Comparison of ENCODE assay signal across 1 cellular context in genomic region chr19:19203012-19203856, GRCh38.
TF ChIP-seq lines count a peak whose summit lies in the region.

TSS of gene NR2C2AP (minus strand) at chr19:19203414. CDS start at chr19:19203060, 354 bp downstream.

TF ChIP-seq in H1, 55 proteins besides CTCF, POLR2A, EP300 and RAD21:
- TF ChIP-seq RXRA (IDR thresholded peaks at IDR 0.05; ENCODE audit: insufficient read depth, low read depth, low read length): no peak
- TF ChIP-seq MAX (IDR thresholded peaks at IDR 0.05): peak; percentile 35
- TF ChIP-seq SAP30 (IDR thresholded peaks at IDR 0.05; ENCODE audit: insufficient read depth, insufficient replicate concordance, low read length): no peak
- TF ChIP-seq ASH2L (IDR thresholded peaks at IDR 0.05; ENCODE audit: low read length): no peak
- TF ChIP-seq SP1 (IDR thresholded peaks at IDR 0.05; ENCODE audit: low read depth, low read length): 0 out of 2 replicates have a peak, but pooled peaks have one; percentile 12
- no peak for TF ChIP-seq SP4 (IDR thresholded peaks at IDR 0.05; ENCODE audit: low read length)
- TF ChIP-seq RFX5 (IDR thresholded peaks at IDR 0.05; ENCODE audit: borderline replicate concordance, low read depth, low read length): no peak
- TF ChIP-seq POU5F1 (IDR thresholded peaks at IDR 0.05; ENCODE audit: low read depth, low read length): no peak
- TF ChIP-seq SIN3A (conservative IDR thresholded peaks at IDR 0.05 in 1 of 2, IDR thresholded peaks at IDR 0.05 in 1 of 2; ENCODE audit: low read depth in 1 of 2, low read length in 2 of 2): 0 out of 4 replicates have a peak, but pooled peaks have one; percentile 17 to 50
- peak; percentile 65 for TF ChIP-seq E2F6 (IDR thresholded peaks at IDR 0.05)
- no peak for TF ChIP-seq CTBP2 (IDR thresholded peaks at IDR 0.05; ENCODE audit: borderline replicate concordance, insufficient read depth, insufficient read length, low read length)
- no peak for TF ChIP-seq EZH2 (IDR thresholded peaks at IDR 0.05; ENCODE audit: low read depth, low read length, severe bottlenecking)
- no peak for TF ChIP-seq BRCA1 (IDR thresholded peaks at IDR 0.05; ENCODE audit: low read depth, low read length)
- 0 out of 2 replicates have a peak, but pooled peaks have one; percentile 12 for TF ChIP-seq POLR2AphosphoS5 (IDR thresholded peaks at IDR 0.05; ENCODE audit: low read depth, low read length)
- TF ChIP-seq HDAC2 (IDR thresholded peaks at IDR 0.05; ENCODE audit: borderline replicate concordance in 1 of 2, low read depth in 2 of 2, low read length in 2 of 2): 0 out of 4 replicates have a peak, but pooled peaks have one; percentile 4 to 43
- no peak for TF ChIP-seq FOSL1 (IDR thresholded peaks at IDR 0.05; ENCODE audit: insufficient read depth, low read depth, low read length)
- TF ChIP-seq KDM4A (IDR thresholded peaks at IDR 0.05; ENCODE audit: low read depth, low read length, severe bottlenecking): peak; percentile 50
- no peak for TF ChIP-seq GTF2F1 (IDR thresholded peaks at IDR 0.05; ENCODE audit: borderline replicate concordance, low read depth, low read length)
- no peak for TF ChIP-seq CBX5 (IDR thresholded peaks at IDR 0.05; ENCODE audit: low read depth, low read length)
- TF ChIP-seq NANOG (IDR thresholded peaks at IDR 0.05; ENCODE audit: insufficient read depth, low read depth, low read length, poor library complexity, severe bottlenecking): no peak
- TF ChIP-seq CREB1 (IDR thresholded peaks at IDR 0.05): peak; percentile 62
- TF ChIP-seq KDM1A (IDR thresholded peaks at IDR 0.05; ENCODE audit: borderline replicate concordance, low read length): no peak
- no peak; the same call in 1 of the 2 replicates for TF ChIP-seq PHF8 (conservative IDR thresholded peaks at IDR 0.05; ENCODE audit: low read depth, low read length)
- no peak for TF ChIP-seq CBX8 (IDR thresholded peaks at IDR 0.05; ENCODE audit: borderline replicate concordance, low read depth, low read length)
- TF ChIP-seq JUN (IDR thresholded peaks at IDR 0.05; ENCODE audit: low read depth, low read length): no peak
- TF ChIP-seq CEBPB (IDR thresholded peaks at IDR 0.05; ENCODE audit: low read depth, low read length): no peak
- peak; percentile 50 for TF ChIP-seq NRF1 (IDR thresholded peaks at IDR 0.05; ENCODE audit: low read depth, low read length)
- no peak for TF ChIP-seq TAF7 (optimal IDR thresholded peaks at IDR 0.05; ENCODE audit: borderline replicate concordance, low read depth, low read length)
- no peak for TF ChIP-seq MAFK (IDR thresholded peaks at IDR 0.05; ENCODE audit: low read depth, low read length)
- TF ChIP-seq TAF1 (IDR thresholded peaks at IDR 0.05; ENCODE audit: low read depth, low read length): peak; percentile 41; the same call in 1 of the 2 replicates
- 0 out of 2 replicates have a peak, but pooled peaks have one; percentile 31 for TF ChIP-seq BACH1 (IDR thresholded peaks at IDR 0.05; ENCODE audit: low read length)
- TF ChIP-seq ZNF274 (IDR thresholded peaks at IDR 0.05; ENCODE audit: borderline replicate concordance, extremely low read depth, low read length): no peak
